ENCODE assay signal across 17 cellular contexts in the genomic region with DNA sequence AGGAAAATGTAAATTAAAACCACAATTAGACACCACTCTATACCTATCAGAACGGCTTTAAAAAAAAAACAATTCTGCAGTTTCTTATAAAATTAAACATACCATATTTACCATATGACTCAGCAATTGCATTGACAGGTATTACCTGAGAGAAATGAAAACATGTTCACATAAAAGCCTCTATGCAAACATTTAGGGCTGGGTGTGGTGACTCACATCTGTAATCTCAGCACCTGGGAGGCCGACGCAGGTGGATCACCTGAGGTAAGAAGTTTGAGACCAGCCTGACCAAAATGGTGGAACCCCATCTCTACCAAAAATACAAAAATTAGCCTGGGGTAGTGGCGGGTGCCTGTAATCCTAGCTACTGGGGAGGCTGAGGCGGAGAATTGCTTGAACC. TPM values are rescaled to one million over a fixed set of nuclear protein-coding genes. Genes with fewer than 3 reads are reported as not detected.
DNase-seq lines count a peak whose midpoint lies in the region; ATAC-seq, FAIRE-seq and TF ChIP-seq lines count a peak whose summit lies in the region.
"Had no signal": no experiment of that assay in that cellular context is flagged by ENCODE, and none has a peak within 500 bp of the region (broad histone marks: within the 10 kb centered on the region; RNA-seq: fewer than 3 reads in every experiment).

No MANE protein-coding gene starts in this region.

- H3K27ac Mint-ChIP-seq in WTC11: no peak overlapping the region
- H3K27ac Mint-ChIP-seq in CD14-positive monocyte: no peak overlapping the region
- H3K27ac Mint-ChIP-seq: CD8-positive, alpha-beta T cell had no signal

- TF ChIP-seq CTCF in bronchial epithelial cell (IDR thresholded peaks at IDR 0.05; ENCODE audit: insufficient read depth, low read length, severe bottlenecking) (no peak), WTC11 (IDR thresholded peaks at IDR 0.05) (no peak), CD14-positive monocyte (IDR thresholded peaks at IDR 0.05) (no peak)

- intact Hi-C loops in left colon (cut with DNase I, micrococcal nuclease): no loop called here
- intact Hi-C loops in CD14-positive monocyte (cut with micrococcal nuclease): no loop called here

- CTCF ChIA-PET in WTC11 (lab: Charles Lee): no interaction called here

- H3K27me3 Mint-ChIP-seq in WTC11 (ENCODE audit: low read depth): no peaks in the 10 kb centered on the region
- peaks cover 19 to 24% (median 19%) of the 10 kb centered on the region in 3 donors for H3K27me3 Mint-ChIP-seq in CD14-positive monocyte (ENCODE audit: low read depth in 3 of 3)

- peak; percentile 93 for DNase-seq in DMS53 (lab: John Stamatoyannopoulos, UW)
- peak; percentile 66 for DNase-seq in LoVo (ENCODE audit: low spot score)
- DNase-seq in bronchial epithelial cell (ENCODE audit: low read depth): peak; percentile 82
- DNase-seq in left colon: no peak
- DNase-seq in WTC11 (ENCODE audit: low spot score): no peak
- DNase-seq in CD14-positive monocyte (ENCODE audit: low spot score): no peak
- DNase-seq: BE2C; CD8-positive, alpha-beta T cell; DMS153; KG1; NCI-H1105 treated with DMSO at 0.1 percent for 48 hours; NCI-H2029; NCI-H526; Right ventricle myocardium superior; SK-N-SH had no signal

- FAIRE-seq in bronchial epithelial cell (lab: Jason Lieb, UNC): no peak

- no peak overlapping the region for H3K4me3 ChIP-seq in bronchial epithelial cell (ENCODE audit: low read depth, low read length)

- POLR2A ChIA-PET in WTC11 (lab: Charles Lee): no interaction called here

- no peak overlapping the region for H3K4me3 Mint-ChIP-seq in WTC11
- H3K4me3 Mint-ChIP-seq in CD14-positive monocyte: no peak overlapping the region
- H3K4me3 Mint-ChIP-seq: CD8-positive, alpha-beta T cell had no signal

- H3K4me1 Mint-ChIP-seq in WTC11 (peaks cover 9% of the 10 kb centered on the region), CD14-positive monocyte (no peaks in the 10 kb centered on the region)

- no peaks in the 10 kb centered on the region for H3K36me3 Mint-ChIP-seq in WTC11
- H3K36me3 Mint-ChIP-seq in CD14-positive monocyte: no peaks in the 10 kb centered on the region
- H3K36me3 Mint-ChIP-seq: CD8-positive, alpha-beta T cell had no signal

- no peaks in the 10 kb centered on the region for H3K36me3 ChIP-seq in bronchial epithelial cell (ENCODE audit: control insufficient read depth, insufficient read depth, low read length)
- H3K36me3 ChIP-seq: BE2C had no signal

- ATAC-seq in left colon: peak; percentile 67
- ATAC-seq in WTC11: no peak
- no peak for ATAC-seq in GM18498 (IDR thresholded peaks at IDR 0.05; ENCODE audit: unreplicated experiment)
- ATAC-seq: CD8-positive, alpha-beta T cell had no signal

- H3K27me3 ChIP-seq in bronchial epithelial cell (ENCODE audit: control insufficient read depth, insufficient read depth, low read length): peaks cover 15% of the 10 kb centered on the region

- H3K9me3 Mint-ChIP-seq in WTC11 (peaks cover 3% of the 10 kb centered on the region; the same call in 1 of the 2 replicates), CD14-positive monocyte (peaks cover 0 to 2% (median 0%) of the 10 kb centered on the region in 7 donors)
- H3K9me3 Mint-ChIP-seq: CD8-positive, alpha-beta T cell had no signal

TF ChIP-seq in WTC11, 78 proteins besides CTCF, POLR2A, EP300 and RAD21 (continues in another document):
- TF ChIP-seq ZNF138 (CRISPR knock-in tag; conservative IDR thresholded peaks at IDR 0.05) (no peak), NFATC4 (CRISPR knock-in tag; IDR thresholded peaks at IDR 0.05) (no peak), CBFB (CRISPR knock-in tag; IDR thresholded peaks at IDR 0.05; ENCODE audit: low read depth) (no peak), NR2C2 (CRISPR knock-in tag; IDR thresholded peaks at IDR 0.05) (no peak), ETV6 (CRISPR knock-in tag; IDR thresholded peaks at IDR 0.05) (no peak), JUN (CRISPR knock-in tag; IDR thresholded peaks at IDR 0.05) (no peak), SOX15 (CRISPR knock-in tag; IDR thresholded peaks at IDR 0.05) (no peak), ELF4 (CRISPR knock-in tag; IDR thresholded peaks at IDR 0.05; ENCODE audit: low read depth) (no peak), SP1 (CRISPR knock-in tag; conservative IDR thresholded peaks at IDR 0.05) (no peak), KAT7 (CRISPR knock-in tag; IDR thresholded peaks at IDR 0.05; ENCODE audit: borderline replicate concordance) (no peak)
- TF ChIP-seq, protein P1, sequence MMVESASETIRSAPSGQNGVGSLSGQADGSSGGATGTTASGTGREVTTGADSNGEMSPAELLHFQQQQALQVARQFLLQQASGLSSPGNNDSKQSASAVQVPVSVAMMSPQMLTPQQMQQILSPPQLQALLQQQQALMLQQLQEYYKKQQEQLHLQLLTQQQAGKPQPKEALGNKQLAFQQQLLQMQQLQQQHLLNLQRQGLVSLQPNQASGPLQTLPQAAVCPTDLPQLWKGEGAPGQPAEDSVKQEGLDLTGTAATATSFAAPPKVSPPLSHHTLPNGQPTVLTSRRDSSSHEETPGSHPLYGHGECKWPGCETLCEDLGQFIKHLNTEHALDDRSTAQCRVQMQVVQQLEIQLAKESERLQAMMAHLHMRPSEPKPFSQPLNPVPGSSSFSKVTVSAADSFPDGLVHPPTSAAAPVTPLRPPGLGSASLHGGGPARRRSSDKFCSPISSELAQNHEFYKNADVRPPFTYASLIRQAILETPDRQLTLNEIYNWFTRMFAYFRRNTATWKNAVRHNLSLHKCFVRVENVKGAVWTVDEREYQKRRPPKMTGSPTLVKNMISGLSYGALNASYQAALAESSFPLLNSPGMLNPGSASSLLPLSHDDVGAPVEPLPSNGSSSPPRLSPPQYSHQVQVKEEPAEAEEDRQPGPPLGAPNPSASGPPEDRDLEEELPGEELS (CRISPR knock-in tag; IDR thresholded peaks at IDR 0.05): no peak
- TF ChIP-seq, protein P2, sequence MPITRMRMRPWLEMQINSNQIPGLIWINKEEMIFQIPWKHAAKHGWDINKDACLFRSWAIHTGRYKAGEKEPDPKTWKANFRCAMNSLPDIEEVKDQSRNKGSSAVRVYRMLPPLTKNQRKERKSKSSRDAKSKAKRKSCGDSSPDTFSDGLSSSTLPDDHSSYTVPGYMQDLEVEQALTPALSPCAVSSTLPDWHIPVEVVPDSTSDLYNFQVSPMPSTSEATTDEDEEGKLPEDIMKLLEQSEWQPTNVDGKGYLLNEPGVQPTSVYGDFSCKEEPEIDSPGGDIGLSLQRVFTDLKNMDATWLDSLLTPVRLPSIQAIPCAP (CRISPR knock-in tag; IDR thresholded peaks at IDR 0.05): no peak
- TF ChIP-seq, protein P3, sequence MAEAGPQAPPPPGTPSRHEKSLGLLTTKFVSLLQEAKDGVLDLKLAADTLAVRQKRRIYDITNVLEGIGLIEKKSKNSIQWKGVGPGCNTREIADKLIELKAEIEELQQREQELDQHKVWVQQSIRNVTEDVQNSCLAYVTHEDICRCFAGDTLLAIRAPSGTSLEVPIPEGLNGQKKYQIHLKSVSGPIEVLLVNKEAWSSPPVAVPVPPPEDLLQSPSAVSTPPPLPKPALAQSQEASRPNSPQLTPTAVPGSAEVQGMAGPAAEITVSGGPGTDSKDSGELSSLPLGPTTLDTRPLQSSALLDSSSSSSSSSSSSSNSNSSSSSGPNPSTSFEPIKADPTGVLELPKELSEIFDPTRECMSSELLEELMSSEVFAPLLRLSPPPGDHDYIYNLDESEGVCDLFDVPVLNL (CRISPR knock-in tag; IDR thresholded peaks at IDR 0.05; ENCODE audit: borderline replicate concordance, low read depth): no peak
- TF ChIP-seq, protein P4, sequence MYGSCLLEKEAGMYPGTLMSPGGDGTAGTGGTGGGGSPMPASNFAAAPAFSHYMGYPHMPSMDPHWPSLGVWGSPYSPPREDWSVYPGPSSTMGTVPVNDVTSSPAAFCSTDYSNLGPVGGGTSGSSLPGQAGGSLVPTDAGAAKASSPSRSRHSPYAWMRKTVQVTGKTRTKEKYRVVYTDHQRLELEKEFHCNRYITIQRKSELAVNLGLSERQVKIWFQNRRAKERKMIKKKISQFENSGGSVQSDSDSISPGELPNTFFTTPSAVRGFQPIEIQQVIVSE (CRISPR knock-in tag; IDR thresholded peaks at IDR 0.05; ENCODE audit: borderline replicate concordance): no peak
- TF ChIP-seq, protein P5, sequence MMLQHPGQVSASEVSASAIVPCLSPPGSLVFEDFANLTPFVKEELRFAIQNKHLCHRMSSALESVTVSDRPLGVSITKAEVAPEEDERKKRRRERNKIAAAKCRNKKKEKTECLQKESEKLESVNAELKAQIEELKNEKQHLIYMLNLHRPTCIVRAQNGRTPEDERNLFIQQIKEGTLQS (CRISPR knock-in tag; conservative IDR thresholded peaks at IDR 0.05): no peak
- TF ChIP-seq, protein P6, sequence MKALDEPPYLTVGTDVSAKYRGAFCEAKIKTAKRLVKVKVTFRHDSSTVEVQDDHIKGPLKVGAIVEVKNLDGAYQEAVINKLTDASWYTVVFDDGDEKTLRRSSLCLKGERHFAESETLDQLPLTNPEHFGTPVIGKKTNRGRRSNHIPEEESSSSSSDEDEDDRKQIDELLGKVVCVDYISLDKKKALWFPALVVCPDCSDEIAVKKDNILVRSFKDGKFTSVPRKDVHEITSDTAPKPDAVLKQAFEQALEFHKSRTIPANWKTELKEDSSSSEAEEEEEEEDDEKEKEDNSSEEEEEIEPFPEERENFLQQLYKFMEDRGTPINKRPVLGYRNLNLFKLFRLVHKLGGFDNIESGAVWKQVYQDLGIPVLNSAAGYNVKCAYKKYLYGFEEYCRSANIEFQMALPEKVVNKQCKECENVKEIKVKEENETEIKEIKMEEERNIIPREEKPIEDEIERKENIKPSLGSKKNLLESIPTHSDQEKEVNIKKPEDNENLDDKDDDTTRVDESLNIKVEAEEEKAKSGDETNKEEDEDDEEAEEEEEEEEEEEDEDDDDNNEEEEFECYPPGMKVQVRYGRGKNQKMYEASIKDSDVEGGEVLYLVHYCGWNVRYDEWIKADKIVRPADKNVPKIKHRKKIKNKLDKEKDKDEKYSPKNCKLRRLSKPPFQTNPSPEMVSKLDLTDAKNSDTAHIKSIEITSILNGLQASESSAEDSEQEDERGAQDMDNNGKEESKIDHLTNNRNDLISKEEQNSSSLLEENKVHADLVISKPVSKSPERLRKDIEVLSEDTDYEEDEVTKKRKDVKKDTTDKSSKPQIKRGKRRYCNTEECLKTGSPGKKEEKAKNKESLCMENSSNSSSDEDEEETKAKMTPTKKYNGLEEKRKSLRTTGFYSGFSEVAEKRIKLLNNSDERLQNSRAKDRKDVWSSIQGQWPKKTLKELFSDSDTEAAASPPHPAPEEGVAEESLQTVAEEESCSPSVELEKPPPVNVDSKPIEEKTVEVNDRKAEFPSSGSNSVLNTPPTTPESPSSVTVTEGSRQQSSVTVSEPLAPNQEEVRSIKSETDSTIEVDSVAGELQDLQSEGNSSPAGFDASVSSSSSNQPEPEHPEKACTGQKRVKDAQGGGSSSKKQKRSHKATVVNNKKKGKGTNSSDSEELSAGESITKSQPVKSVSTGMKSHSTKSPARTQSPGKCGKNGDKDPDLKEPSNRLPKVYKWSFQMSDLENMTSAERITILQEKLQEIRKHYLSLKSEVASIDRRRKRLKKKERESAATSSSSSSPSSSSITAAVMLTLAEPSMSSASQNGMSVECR (CRISPR knock-in tag; IDR thresholded peaks at IDR 0.05; ENCODE audit: borderline replicate concordance): no peak

RNA-seq across cellular contexts. Expression of a gene that starts 41.1 kb away (rescaled TPM):
- not detected in 2 replicates for total RNA-seq in bronchial epithelial cell
- total RNA-seq in left colon: under 1 TPM; 0.34 to 0.42 TPM
- total RNA-seq in WTC11 (2021): 2.5 to 3.2 TPM (median 2.8 TPM) in 3 replicates
- not detected for polyA plus RNA-seq in CD14-positive monocyte
- total RNA-seq: CD8-positive, alpha-beta T cell; T-helper 1 cell treated with Interleukin-12 subunit alpha and Interleukin-12 subunit beta and Interleukin-4 antibody, amounts not matched to agents 30 ng/mL and 1 ng/mL, for 36 hours had no signal

Comparison
In these comparisons a context has a peak if more than half of its experiments do, and no peak if none do; other contexts are left out.
1. DNase-seq: peak in DMS53 (single experiment), LoVo (single experiment) and bronchial epithelial cell (single experiment); none in left colon (0 of 2), WTC11 (single experiment) and CD14-positive monocyte (single experiment).